1 cellular context compared by ENCODE assay signal in the genomic region with DNA sequence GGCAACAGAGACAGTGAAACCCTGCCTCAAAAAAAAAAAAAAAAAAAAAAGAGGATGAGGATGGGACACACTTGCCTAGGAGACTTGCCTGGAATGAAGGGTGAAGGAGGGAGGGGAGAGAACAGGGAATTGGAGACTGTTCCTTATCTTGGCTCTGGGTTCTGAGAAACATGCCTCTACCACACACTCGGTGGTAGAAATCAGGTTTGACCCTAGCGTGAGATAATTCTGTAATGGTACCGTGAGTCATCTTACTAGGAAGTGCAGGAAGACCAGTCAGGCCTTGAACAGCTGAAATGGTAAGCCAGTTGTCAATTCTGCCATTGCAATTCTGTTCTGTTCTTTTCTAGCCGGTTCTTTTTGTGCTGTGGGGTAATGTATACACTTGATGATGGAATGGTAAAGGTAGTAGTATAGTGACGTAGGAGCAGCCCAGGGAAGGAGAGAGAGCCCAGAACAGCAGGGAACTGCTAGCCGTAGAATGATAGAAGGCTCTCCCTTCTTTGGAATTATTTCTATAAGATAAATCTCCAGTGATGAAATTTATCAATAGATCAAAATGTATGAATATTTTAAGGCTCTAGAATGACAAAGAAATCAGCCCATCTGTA.
TF ChIP-seq lines count a peak whose summit lies in the region.

No MANE protein-coding gene starts in this region.

TF ChIP-seq in K562, 482 proteins besides CTCF, POLR2A, EP300 and RAD21 (continues in another document):
- TF ChIP-seq PRPF4 (IDR thresholded peaks at IDR 0.05; ENCODE audit: insufficient read depth, low read depth, low read length, poor library complexity, severe bottlenecking) (no peak), ZNF75A (CRISPR knock-in tag; IDR thresholded peaks at IDR 0.05) (no peak), THAP7 (CRISPR knock-in tag; IDR thresholded peaks at IDR 0.05) (no peak), CBX1 (IDR thresholded peaks at IDR 0.05; ENCODE audit: low read depth) (no peak), ZNF324 (CRISPR knock-in tag; IDR thresholded peaks at IDR 0.05) (no peak), MEF2A (IDR thresholded peaks at IDR 0.05; ENCODE audit: control insufficient read depth, low read depth, low read length) (no peak), ZNF436 (CRISPR knock-in tag; IDR thresholded peaks at IDR 0.05) (no peak), THRAP3 (IDR thresholded peaks at IDR 0.05; ENCODE audit: borderline replicate concordance) (no peak), YBX1 (IDR thresholded peaks at IDR 0.05) (no peak), U2AF2 (optimal IDR thresholded peaks at IDR 0.05; ENCODE audit: low read depth, low read length) (no peak), MYNN (IDR thresholded peaks at IDR 0.05) (peak; percentile 76; the same call in 1 of the 2 replicates), MYNN (CRISPR knock-in tag; IDR thresholded peaks at IDR 0.05) (no peak), ZBTB17 (CRISPR knock-in tag; IDR thresholded peaks at IDR 0.05) (no peak; the same call in 1 of the 2 replicates), DACH1 (IDR thresholded peaks at IDR 0.05; ENCODE audit: partially characterized antibody) (peak; percentile 75), HDAC2 (IDR thresholded peaks at IDR 0.05) (peak; percentile 93), LCOR (CRISPR knock-in tag; IDR thresholded peaks at IDR 0.05) (no peak), TGIF2 (CRISPR knock-in tag; IDR thresholded peaks at IDR 0.05) (no peak), GATA2 (CRISPR knock-in tag; IDR thresholded peaks at IDR 0.05) (peak; percentile 55; the same call in 1 of the 2 replicates), EHMT2 (IDR thresholded peaks at IDR 0.05) (peak; percentile 95), RUNX1 (IDR thresholded peaks at IDR 0.05; ENCODE audit: low read depth) (0 out of 2 replicates have a peak, but pooled peaks have one; percentile 47), SMARCE1 (IDR thresholded peaks at IDR 0.05) (peak; percentile 93), BHLHE40 (IDR thresholded peaks at IDR 0.05; ENCODE audit: low read length) (peak; percentile 53), TOE1 (IDR thresholded peaks at IDR 0.05; ENCODE audit: borderline replicate concordance) (0 out of 2 replicates have a peak, but pooled peaks have one; percentile 21), TOE1 (CRISPR knock-in tag; IDR thresholded peaks at IDR 0.05; ENCODE audit: borderline replicate concordance, low read depth) (no peak), SRSF9 (IDR thresholded peaks at IDR 0.05; ENCODE audit: borderline replicate concordance, low read depth, low read length) (no peak), SMAD4 (CRISPR knock-in tag; conservative IDR thresholded peaks at IDR 0.05) (peak; percentile 51; the same call in 1 of the 2 replicates), SAFB (IDR thresholded peaks at IDR 0.05; ENCODE audit: borderline replicate concordance, low read depth, low read length) (no peak), CBFA2T2 (conservative IDR thresholded peaks at IDR 0.05) (0 out of 2 replicates have a peak, but pooled peaks have one; percentile 16), PCBP1 (IDR thresholded peaks at IDR 0.05; ENCODE audit: low read depth, low read length, poor library complexity, severe bottlenecking) (no peak), CTBP1 (IDR thresholded peaks at IDR 0.05; ENCODE audit: borderline replicate concordance) (peak; percentile 81), PHTF2 (CRISPR knock-in tag; IDR thresholded peaks at IDR 0.05) (no peak), MBD2 (IDR thresholded peaks at IDR 0.05; ENCODE audit: borderline replicate concordance, low read depth) (peak; percentile 40; the same call in 1 of the 2 replicates), E4F1 (CRISPR knock-in tag; IDR thresholded peaks at IDR 0.05; ENCODE audit: borderline replicate concordance) (no peak), MCM3 (IDR thresholded peaks at IDR 0.05) (no peak), EP400 (IDR thresholded peaks at IDR 0.05) (peak; percentile 30; the same call in 1 of the 2 replicates), ZSCAN32 (CRISPR knock-in tag; IDR thresholded peaks at IDR 0.05) (no peak), ZNF583 (CRISPR knock-in tag; IDR thresholded peaks at IDR 0.05) (no peak), SUPT5H (IDR thresholded peaks at IDR 0.05) (no peak), GABPB2 (CRISPR knock-in tag; conservative IDR thresholded peaks at IDR 0.05) (no peak)
- TF ChIP-seq, protein P1, sequence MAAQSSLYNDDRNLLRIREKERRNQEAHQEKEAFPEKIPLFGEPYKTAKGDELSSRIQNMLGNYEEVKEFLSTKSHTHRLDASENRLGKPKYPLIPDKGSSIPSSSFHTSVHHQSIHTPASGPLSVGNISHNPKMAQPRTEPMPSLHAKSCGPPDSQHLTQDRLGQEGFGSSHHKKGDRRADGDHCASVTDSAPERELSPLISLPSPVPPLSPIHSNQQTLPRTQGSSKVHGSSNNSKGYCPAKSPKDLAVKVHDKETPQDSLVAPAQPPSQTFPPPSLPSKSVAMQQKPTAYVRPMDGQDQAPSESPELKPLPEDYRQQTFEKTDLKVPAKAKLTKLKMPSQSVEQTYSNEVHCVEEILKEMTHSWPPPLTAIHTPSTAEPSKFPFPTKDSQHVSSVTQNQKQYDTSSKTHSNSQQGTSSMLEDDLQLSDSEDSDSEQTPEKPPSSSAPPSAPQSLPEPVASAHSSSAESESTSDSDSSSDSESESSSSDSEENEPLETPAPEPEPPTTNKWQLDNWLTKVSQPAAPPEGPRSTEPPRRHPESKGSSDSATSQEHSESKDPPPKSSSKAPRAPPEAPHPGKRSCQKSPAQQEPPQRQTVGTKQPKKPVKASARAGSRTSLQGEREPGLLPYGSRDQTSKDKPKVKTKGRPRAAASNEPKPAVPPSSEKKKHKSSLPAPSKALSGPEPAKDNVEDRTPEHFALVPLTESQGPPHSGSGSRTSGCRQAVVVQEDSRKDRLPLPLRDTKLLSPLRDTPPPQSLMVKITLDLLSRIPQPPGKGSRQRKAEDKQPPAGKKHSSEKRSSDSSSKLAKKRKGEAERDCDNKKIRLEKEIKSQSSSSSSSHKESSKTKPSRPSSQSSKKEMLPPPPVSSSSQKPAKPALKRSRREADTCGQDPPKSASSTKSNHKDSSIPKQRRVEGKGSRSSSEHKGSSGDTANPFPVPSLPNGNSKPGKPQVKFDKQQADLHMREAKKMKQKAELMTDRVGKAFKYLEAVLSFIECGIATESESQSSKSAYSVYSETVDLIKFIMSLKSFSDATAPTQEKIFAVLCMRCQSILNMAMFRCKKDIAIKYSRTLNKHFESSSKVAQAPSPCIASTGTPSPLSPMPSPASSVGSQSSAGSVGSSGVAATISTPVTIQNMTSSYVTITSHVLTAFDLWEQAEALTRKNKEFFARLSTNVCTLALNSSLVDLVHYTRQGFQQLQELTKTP (IDR thresholded peaks at IDR 0.05; ENCODE audit: low read depth in 1 of 2, partially characterized antibody in 2 of 2): peak in 1 of 2 experiments; percentile 54
- TF ChIP-seq, protein P2, sequence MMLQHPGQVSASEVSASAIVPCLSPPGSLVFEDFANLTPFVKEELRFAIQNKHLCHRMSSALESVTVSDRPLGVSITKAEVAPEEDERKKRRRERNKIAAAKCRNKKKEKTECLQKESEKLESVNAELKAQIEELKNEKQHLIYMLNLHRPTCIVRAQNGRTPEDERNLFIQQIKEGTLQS (IDR thresholded peaks at IDR 0.05): peak; percentile 93
- TF ChIP-seq, protein P2 (CRISPR knock-in tag; conservative IDR thresholded peaks at IDR 0.05): 0 out of 2 replicates have a peak, but pooled peaks have one; percentile 30
- TF ChIP-seq, protein P3, sequence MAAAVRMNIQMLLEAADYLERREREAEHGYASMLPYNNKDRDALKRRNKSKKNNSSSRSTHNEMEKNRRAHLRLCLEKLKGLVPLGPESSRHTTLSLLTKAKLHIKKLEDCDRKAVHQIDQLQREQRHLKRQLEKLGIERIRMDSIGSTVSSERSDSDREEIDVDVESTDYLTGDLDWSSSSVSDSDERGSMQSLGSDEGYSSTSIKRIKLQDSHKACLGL (CRISPR knock-in tag; IDR thresholded peaks at IDR 0.05; ENCODE audit: borderline replicate concordance, poor library complexity, severe bottlenecking): no peak
- TF ChIP-seq, protein P4, sequence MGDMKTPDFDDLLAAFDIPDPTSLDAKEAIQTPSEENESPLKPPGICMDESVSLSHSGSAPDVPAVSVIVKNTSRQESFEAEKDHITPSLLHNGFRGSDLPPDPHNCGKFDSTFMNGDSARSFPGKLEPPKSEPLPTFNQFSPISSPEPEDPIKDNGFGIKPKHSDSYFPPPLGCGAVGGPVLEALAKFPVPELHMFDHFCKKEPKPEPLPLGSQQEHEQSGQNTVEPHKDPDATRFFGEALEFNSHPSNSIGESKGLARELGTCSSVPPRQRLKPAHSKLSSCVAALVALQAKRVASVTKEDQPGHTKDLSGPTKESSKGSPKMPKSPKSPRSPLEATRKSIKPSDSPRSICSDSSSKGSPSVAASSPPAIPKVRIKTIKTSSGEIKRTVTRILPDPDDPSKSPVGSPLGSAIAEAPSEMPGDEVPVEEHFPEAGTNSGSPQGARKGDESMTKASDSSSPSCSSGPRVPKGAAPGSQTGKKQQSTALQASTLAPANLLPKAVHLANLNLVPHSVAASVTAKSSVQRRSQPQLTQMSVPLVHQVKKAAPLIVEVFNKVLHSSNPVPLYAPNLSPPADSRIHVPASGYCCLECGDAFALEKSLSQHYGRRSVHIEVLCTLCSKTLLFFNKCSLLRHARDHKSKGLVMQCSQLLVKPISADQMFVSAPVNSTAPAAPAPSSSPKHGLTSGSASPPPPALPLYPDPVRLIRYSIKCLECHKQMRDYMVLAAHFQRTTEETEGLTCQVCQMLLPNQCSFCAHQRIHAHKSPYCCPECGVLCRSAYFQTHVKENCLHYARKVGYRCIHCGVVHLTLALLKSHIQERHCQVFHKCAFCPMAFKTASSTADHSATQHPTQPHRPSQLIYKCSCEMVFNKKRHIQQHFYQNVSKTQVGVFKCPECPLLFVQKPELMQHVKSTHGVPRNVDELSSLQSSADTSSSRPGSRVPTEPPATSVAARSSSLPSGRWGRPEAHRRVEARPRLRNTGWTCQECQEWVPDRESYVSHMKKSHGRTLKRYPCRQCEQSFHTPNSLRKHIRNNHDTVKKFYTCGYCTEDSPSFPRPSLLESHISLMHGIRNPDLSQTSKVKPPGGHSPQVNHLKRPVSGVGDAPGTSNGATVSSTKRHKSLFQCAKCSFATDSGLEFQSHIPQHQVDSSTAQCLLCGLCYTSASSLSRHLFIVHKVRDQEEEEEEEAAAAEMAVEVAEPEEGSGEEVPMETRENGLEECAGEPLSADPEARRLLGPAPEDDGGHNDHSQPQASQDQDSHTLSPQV (IDR thresholded peaks at IDR 0.05): no peak
- TF ChIP-seq, protein P5, sequence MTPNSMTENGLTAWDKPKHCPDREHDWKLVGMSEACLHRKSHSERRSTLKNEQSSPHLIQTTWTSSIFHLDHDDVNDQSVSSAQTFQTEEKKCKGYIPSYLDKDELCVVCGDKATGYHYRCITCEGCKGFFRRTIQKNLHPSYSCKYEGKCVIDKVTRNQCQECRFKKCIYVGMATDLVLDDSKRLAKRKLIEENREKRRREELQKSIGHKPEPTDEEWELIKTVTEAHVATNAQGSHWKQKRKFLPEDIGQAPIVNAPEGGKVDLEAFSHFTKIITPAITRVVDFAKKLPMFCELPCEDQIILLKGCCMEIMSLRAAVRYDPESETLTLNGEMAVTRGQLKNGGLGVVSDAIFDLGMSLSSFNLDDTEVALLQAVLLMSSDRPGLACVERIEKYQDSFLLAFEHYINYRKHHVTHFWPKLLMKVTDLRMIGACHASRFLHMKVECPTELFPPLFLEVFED (CRISPR knock-in tag; conservative IDR thresholded peaks at IDR 0.05): no peak
- TF ChIP-seq, protein P6, sequence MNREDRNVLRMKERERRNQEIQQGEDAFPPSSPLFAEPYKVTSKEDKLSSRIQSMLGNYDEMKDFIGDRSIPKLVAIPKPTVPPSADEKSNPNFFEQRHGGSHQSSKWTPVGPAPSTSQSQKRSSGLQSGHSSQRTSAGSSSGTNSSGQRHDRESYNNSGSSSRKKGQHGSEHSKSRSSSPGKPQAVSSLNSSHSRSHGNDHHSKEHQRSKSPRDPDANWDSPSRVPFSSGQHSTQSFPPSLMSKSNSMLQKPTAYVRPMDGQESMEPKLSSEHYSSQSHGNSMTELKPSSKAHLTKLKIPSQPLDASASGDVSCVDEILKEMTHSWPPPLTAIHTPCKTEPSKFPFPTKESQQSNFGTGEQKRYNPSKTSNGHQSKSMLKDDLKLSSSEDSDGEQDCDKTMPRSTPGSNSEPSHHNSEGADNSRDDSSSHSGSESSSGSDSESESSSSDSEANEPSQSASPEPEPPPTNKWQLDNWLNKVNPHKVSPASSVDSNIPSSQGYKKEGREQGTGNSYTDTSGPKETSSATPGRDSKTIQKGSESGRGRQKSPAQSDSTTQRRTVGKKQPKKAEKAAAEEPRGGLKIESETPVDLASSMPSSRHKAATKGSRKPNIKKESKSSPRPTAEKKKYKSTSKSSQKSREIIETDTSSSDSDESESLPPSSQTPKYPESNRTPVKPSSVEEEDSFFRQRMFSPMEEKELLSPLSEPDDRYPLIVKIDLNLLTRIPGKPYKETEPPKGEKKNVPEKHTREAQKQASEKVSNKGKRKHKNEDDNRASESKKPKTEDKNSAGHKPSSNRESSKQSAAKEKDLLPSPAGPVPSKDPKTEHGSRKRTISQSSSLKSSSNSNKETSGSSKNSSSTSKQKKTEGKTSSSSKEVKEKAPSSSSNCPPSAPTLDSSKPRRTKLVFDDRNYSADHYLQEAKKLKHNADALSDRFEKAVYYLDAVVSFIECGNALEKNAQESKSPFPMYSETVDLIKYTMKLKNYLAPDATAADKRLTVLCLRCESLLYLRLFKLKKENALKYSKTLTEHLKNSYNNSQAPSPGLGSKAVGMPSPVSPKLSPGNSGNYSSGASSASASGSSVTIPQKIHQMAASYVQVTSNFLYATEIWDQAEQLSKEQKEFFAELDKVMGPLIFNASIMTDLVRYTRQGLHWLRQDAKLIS (CRISPR knock-in tag; IDR thresholded peaks at IDR 0.05): no peak
